In the genomic region with DNA sequence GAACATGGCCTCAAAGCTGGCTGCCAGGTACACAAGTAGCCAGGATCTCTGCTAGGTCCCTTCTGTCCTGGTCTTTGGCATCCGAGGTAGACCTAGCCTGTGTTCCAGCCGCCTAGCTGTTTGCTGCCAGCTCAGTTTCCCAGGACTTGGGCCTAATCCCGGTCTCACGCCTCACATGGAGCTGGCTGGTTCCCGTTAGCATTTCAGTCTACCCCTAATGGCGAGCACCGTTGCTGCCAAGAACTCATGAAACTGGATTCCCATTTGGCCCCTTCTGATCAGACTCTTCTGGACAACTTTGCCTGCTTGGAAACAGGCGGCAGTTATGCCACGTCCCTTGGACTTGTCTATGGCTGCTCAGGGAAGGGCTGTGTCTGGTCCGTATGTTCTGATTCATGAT, we compare ENCODE assay signal across 1 cellular context.
TF ChIP-seq lines count a peak whose summit lies in the region.

No MANE protein-coding gene starts in this region.

TF ChIP-seq in H1, 55 proteins besides CTCF, POLR2A, EP300 and RAD21 (continued from another document):
- TF ChIP-seq KDM5A (IDR thresholded peaks at IDR 0.05; ENCODE audit: low read length) (no peak), NRF1 (IDR thresholded peaks at IDR 0.05; ENCODE audit: low read depth, low read length) (no peak), BCL11A (IDR thresholded peaks at IDR 0.05; ENCODE audit: low read depth in 2 of 2, low read length in 2 of 2) (no peak), ZNF274 (IDR thresholded peaks at IDR 0.05; ENCODE audit: borderline replicate concordance, extremely low read depth, low read length) (no peak)
